Comparison of ENCODE assay signal across 1 cellular context in genomic region chr17:54968259-54968953, GRCh38.
TF ChIP-seq lines count a peak whose summit lies in the region.

Gene COX11, minus strand, starts transcription at chr17:54968654. Its CDS starts 8 bp downstream, at chr17:54968646.
Gene STXBP4, plus strand, starts transcription at chr17:54968765. Its CDS starts 17,455 bp downstream, at chr17:54986220.

TF ChIP-seq in SK-N-SH, 30 proteins besides CTCF, POLR2A, EP300 and RAD21 (continued from another document):
- TF ChIP-seq, protein P1, sequence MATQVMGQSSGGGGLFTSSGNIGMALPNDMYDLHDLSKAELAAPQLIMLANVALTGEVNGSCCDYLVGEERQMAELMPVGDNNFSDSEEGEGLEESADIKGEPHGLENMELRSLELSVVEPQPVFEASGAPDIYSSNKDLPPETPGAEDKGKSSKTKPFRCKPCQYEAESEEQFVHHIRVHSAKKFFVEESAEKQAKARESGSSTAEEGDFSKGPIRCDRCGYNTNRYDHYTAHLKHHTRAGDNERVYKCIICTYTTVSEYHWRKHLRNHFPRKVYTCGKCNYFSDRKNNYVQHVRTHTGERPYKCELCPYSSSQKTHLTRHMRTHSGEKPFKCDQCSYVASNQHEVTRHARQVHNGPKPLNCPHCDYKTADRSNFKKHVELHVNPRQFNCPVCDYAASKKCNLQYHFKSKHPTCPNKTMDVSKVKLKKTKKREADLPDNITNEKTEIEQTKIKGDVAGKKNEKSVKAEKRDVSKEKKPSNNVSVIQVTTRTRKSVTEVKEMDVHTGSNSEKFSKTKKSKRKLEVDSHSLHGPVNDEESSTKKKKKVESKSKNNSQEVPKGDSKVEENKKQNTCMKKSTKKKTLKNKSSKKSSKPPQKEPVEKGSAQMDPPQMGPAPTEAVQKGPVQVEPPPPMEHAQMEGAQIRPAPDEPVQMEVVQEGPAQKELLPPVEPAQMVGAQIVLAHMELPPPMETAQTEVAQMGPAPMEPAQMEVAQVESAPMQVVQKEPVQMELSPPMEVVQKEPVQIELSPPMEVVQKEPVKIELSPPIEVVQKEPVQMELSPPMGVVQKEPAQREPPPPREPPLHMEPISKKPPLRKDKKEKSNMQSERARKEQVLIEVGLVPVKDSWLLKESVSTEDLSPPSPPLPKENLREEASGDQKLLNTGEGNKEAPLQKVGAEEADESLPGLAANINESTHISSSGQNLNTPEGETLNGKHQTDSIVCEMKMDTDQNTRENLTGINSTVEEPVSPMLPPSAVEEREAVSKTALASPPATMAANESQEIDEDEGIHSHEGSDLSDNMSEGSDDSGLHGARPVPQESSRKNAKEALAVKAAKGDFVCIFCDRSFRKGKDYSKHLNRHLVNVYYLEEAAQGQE (IDR thresholded peaks at IDR 0.05; ENCODE audit: low read depth, low read length): no peak; the same call in 1 of the 2 replicates
- no peak for TF ChIP-seq MEF2A (IDR thresholded peaks at IDR 0.05; ENCODE audit: borderline replicate concordance, low read depth)
- TF ChIP-seq RXRA (IDR thresholded peaks at IDR 0.05; ENCODE audit: borderline replicate concordance, low read depth): no peak
- TF ChIP-seq, protein P2, sequence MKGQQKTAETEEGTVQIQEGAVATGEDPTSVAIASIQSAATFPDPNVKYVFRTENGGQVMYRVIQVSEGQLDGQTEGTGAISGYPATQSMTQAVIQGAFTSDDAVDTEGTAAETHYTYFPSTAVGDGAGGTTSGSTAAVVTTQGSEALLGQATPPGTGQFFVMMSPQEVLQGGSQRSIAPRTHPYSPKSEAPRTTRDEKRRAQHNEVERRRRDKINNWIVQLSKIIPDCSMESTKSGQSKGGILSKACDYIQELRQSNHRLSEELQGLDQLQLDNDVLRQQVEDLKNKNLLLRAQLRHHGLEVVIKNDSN (IDR thresholded peaks at IDR 0.05; ENCODE audit: borderline replicate concordance, low read depth): 0 out of 2 replicates have a peak, but pooled peaks have one; percentile 17
- TF ChIP-seq, protein P3, sequence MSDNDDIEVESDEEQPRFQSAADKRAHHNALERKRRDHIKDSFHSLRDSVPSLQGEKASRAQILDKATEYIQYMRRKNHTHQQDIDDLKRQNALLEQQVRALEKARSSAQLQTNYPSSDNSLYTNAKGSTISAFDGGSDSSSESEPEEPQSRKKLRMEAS (IDR thresholded peaks at IDR 0.05; ENCODE audit: low read depth): peak; percentile 67
- no peak for TF ChIP-seq NFIC (IDR thresholded peaks at IDR 0.05; ENCODE audit: borderline replicate concordance)
- TF ChIP-seq RCOR1 (IDR thresholded peaks at IDR 0.05; ENCODE audit: low read length): peak; percentile 80; the same call in 1 of the 2 replicates
- peak; percentile 55 for TF ChIP-seq ELF1 (IDR thresholded peaks at IDR 0.05)
- no peak; the same call in 1 of the 2 replicates for TF ChIP-seq NRF1 (IDR thresholded peaks at IDR 0.05; ENCODE audit: low read depth, low read length)
- TF ChIP-seq SIN3A (IDR thresholded peaks at IDR 0.05; ENCODE audit: borderline replicate concordance, low read depth, low read length): peak; percentile 100
- TF ChIP-seq IRF3 (IDR thresholded peaks at IDR 0.05; ENCODE audit: low read depth, low read length): no peak
- no peak; the same call in 1 of the 2 replicates for TF ChIP-seq TCF12 (IDR thresholded peaks at IDR 0.05)
- TF ChIP-seq, protein P4, sequence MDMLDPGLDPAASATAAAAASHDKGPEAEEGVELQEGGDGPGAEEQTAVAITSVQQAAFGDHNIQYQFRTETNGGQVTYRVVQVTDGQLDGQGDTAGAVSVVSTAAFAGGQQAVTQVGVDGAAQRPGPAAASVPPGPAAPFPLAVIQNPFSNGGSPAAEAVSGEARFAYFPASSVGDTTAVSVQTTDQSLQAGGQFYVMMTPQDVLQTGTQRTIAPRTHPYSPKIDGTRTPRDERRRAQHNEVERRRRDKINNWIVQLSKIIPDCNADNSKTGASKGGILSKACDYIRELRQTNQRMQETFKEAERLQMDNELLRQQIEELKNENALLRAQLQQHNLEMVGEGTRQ (IDR thresholded peaks at IDR 0.05; ENCODE audit: borderline replicate concordance, low read depth, low read length): no peak; the same call in 1 of the 2 replicates
- no peak for TF ChIP-seq FOXM1 (IDR thresholded peaks at IDR 0.05; ENCODE audit: low read depth)
- 0 out of 2 replicates have a peak, but pooled peaks have one; percentile 40 for TF ChIP-seq YY1 (IDR thresholded peaks at IDR 0.05; ENCODE audit: low read depth)
- no peak; the same call in 1 of the 2 replicates for TF ChIP-seq GABPA (IDR thresholded peaks at IDR 0.05; ENCODE audit: low read depth)
- TF ChIP-seq FOSL2 (IDR thresholded peaks at IDR 0.05; ENCODE audit: borderline replicate concordance, low read depth): no peak
- no peak; the same call in 1 of the 2 replicates for TF ChIP-seq PBX3 (IDR thresholded peaks at IDR 0.05)
- peak; percentile 100 for TF ChIP-seq CHD2 (IDR thresholded peaks at IDR 0.05; ENCODE audit: low read length, partially characterized antibody)
- peak; percentile 100 for TF ChIP-seq ZBTB33 (IDR thresholded peaks at IDR 0.05; ENCODE audit: borderline replicate concordance, low read depth)
- no peak for TF ChIP-seq JUND (IDR thresholded peaks at IDR 0.05)
- peak; percentile 1; the same call in 1 of the 2 replicates for TF ChIP-seq SMC3 (IDR thresholded peaks at IDR 0.05; ENCODE audit: low read depth, low read length)
- TF ChIP-seq TAF1 (IDR thresholded peaks at IDR 0.05; ENCODE audit: borderline replicate concordance, low read depth, low read length): peak; percentile 91
- TF ChIP-seq GATA2 (CRISPR knock-in tag; IDR thresholded peaks at IDR 0.05): peak; percentile 52; the same call in 1 of the 2 replicates
- TF ChIP-seq FOXJ3 (CRISPR knock-in tag; IDR thresholded peaks at IDR 0.05): no peak
